ENCODE assay signal across 38 cellular contexts in genomic region chr1:247561711-247562110, GRCh38. TPM values are rescaled to one million over a fixed set of nuclear protein-coding genes. Genes with fewer than 3 reads are reported as not detected.
"Had no signal": no experiment of that assay in that cellular context is flagged by ENCODE, and none has a peak within 500 bp of the region (broad histone marks: within the 10 kb centered on the region; RNA-seq: fewer than 3 reads in every experiment).

No MANE protein-coding gene starts in this region.

- H3K4me3 Mint-ChIP-seq: activated CD4-positive, alpha-beta memory T cell treated with anti-CD3 and anti-CD28 coated beads for 36 hours; activated CD4-positive, alpha-beta T cell treated with anti-CD3 and anti-CD28 coated beads for 36 hours; activated naive CD4-positive, alpha-beta T cell treated with anti-CD3 and anti-CD28 coated beads for 36 hours; activated T-cell treated with anti-CD3 and anti-CD28 coated beads, Interleukin-2, amount 50 U/mL, for 4 hours; activated T-helper 1 cell treated with anti-CD3 and anti-CD28 coated beads, Interleukin-12 subunit alpha, Interleukin-12 subunit beta, Interleukin-2, Interleukin-4 antibody, amounts not matched to agents 30 ng/mL and 10 ng/mL and 1 ng/mL, durations not matched to agents 14 hours and 24 hours and 36 hours; brain had no signal

- H3K4me3 ChIP-seq: adrenal gland, MG63, Peyer's patch, SJSA1 had no signal

- H3K9me3 Mint-ChIP-seq: activated CD4-positive, alpha-beta memory T cell treated with anti-CD3 and anti-CD28 coated beads for 36 hours; activated naive CD4-positive, alpha-beta T cell treated with anti-CD3 and anti-CD28 coated beads for 36 hours; activated naive CD4-positive, alpha-beta T cell treated with anti-CD3 and anti-CD28 coated beads, Interleukin-2, amount 50 U/mL, for 72 hours; activated T-cell treated with anti-CD3 and anti-CD28 coated beads, Interleukin-2, amount 50 U/mL, for 4 hours; activated T-helper 1 cell treated with anti-CD3 and anti-CD28 coated beads, Interleukin-12 subunit alpha, Interleukin-12 subunit beta, Interleukin-2, Interleukin-4 antibody, amounts not matched to agents 30 ng/mL and 10 ng/mL and 1 ng/mL, durations not matched to agents 14 hours and 24 hours and 36 hours; brain had no signal

- ATAC-seq: activated CD4-positive, alpha-beta T cell treated with anti-CD3 and anti-CD28 coated beads for 36 hours; activated CD4-positive, CD25-positive, alpha-beta regulatory T cell treated with anti-CD3 and anti-CD28 coated beads, Interleukin-2, amount 50 U/mL, for 24 hours; activated naive CD4-positive, alpha-beta T cell treated with anti-CD3 and anti-CD28 coated beads, Interleukin-2, amount 50 U/mL, for 72 hours; activated T-cell treated with anti-CD3 and anti-CD28 coated beads, Interleukin-2, amount 50 U/mL, for 4 hours; PC-3 had no signal

- DNase-seq: activated CD4-positive, alpha-beta memory T cell treated with anti-CD3 and anti-CD28 coated beads for 36 hours; activated CD4-positive, alpha-beta T cell treated with anti-CD3 and anti-CD28 coated beads for 36 hours; activated CD4-positive, alpha-beta T cell treated with anti-CD3 and anti-CD28 coated beads, Interleukin-2, amount 50 U/mL, for 1 hour; activated CD8-positive, alpha-beta memory T cell treated with anti-CD3 and anti-CD28 coated beads, Interleukin-2, amount 50 U/mL, for 4 hours; activated gamma-delta T cell treated with Interleukin-2 at 50 U/mL for 16 hours; activated naive CD4-positive, alpha-beta T cell treated with anti-CD3 and anti-CD28 coated beads for 36 hours; activated T-cell treated with anti-CD3 and anti-CD28 coated beads for 4 hours; activated T-cell treated with anti-CD3 and anti-CD28 coated beads, Interleukin-2, amount 50 U/mL, for 4 hours; adrenal gland; anterior cingulate cortex; caudate nucleus; cerebellar nuclear complex; Karpas-422; KBM-7; MG63; NCI-H1048; NCI-H1105 treated with DMSO at 0.1 percent for 48 hours; NCI-H1436; NCI-H1694 treated with DMSO at 0.1 percent for 48 hours; NCI-H2029; NCI-H345; NCI-H524 treated with DMSO at 0.1 percent for 48 hours; NK-92 treated with Interleukin-12 subunit alpha and Interleukin-12 subunit beta, amount 100 ng/mL, for 24 hours; PC-3; Peyer's patch; RPMI8226; SHP77 treated with DMSO at 0.1 percent for 48 hours; SW 1271; T-helper 1 cell; T1000 had no signal

- H3K4me1 Mint-ChIP-seq: brain had no signal

- H3K36me3 ChIP-seq: adrenal gland, MG63, Peyer's patch, SJSA1 had no signal

- H3K27ac Mint-ChIP-seq: activated CD4-positive, alpha-beta memory T cell treated with anti-CD3 and anti-CD28 coated beads for 36 hours; activated CD4-positive, alpha-beta T cell treated with anti-CD3 and anti-CD28 coated beads for 36 hours; activated naive CD4-positive, alpha-beta T cell treated with anti-CD3 and anti-CD28 coated beads for 36 hours; activated naive CD4-positive, alpha-beta T cell treated with anti-CD3 and anti-CD28 coated beads, Interleukin-2, amount 50 U/mL, for 72 hours; activated T-helper 1 cell treated with anti-CD3 and anti-CD28 coated beads, Interleukin-12 subunit alpha, Interleukin-12 subunit beta, Interleukin-2, Interleukin-4 antibody, amounts not matched to agents 30 ng/mL and 10 ng/mL and 1 ng/mL, durations not matched to agents 14 hours and 24 hours and 36 hours had no signal

- H3K4me1 ChIP-seq: adrenal gland, Peyer's patch, SJSA1 had no signal

- H3K9me3 ChIP-seq: adrenal gland, MG63, Peyer's patch had no signal

- H3K27me3 ChIP-seq: adrenal gland, MG63, Peyer's patch, SJSA1 had no signal

- H3K36me3 Mint-ChIP-seq: activated CD4-positive, alpha-beta memory T cell treated with anti-CD3 and anti-CD28 coated beads for 36 hours; activated naive CD4-positive, alpha-beta T cell treated with anti-CD3 and anti-CD28 coated beads, Interleukin-2, amount 50 U/mL, for 72 hours; brain had no signal

- H3K27ac ChIP-seq: adrenal gland, Peyer's patch, SJSA1 had no signal

- H3K27me3 Mint-ChIP-seq: brain had no signal

RNA-seq across cellular contexts. Expression of gene GCSAML, which starts 12.8 kb away (rescaled TPM):
- total RNA-seq: activated CD4-positive, alpha-beta memory T cell treated with anti-CD3 and anti-CD28 coated beads for 36 hours; activated naive CD4-positive, alpha-beta T cell treated with anti-CD3 and anti-CD28 coated beads for 36 hours; bronchial epithelial cell; NCI-H460; PC-3; SJSA1 had no signal

RNA-seq across cellular contexts. Expression of gene OR2C3, which starts 25.5 kb away (rescaled TPM):
- total RNA-seq: activated CD4-positive, alpha-beta memory T cell treated with anti-CD3 and anti-CD28 coated beads for 36 hours; activated CD4-positive, alpha-beta T cell treated with anti-CD3 and anti-CD28 coated beads for 36 hours; activated naive CD4-positive, alpha-beta T cell treated with anti-CD3 and anti-CD28 coated beads for 36 hours; activated naive CD4-positive, alpha-beta T cell treated with anti-CD3 and anti-CD28 coated beads, Interleukin-2, amount 50 U/mL, for 72 hours; activated T-cell treated with anti-CD3 and anti-CD28 coated beads, Interleukin-2, amount 50 U/mL, for 4 hours; activated T-helper 1 cell treated with anti-CD3 and anti-CD28 coated beads, Interleukin-12 subunit alpha, Interleukin-12 subunit beta, Interleukin-2, Interleukin-4 antibody, amounts not matched to agents 30 ng/mL and 10 ng/mL and 1 ng/mL, durations not matched to agents 14 hours and 24 hours and 36 hours; adrenal gland; bronchial epithelial cell; NCI-H460; PC-3; Peyer's patch; SJSA1 had no signal

RNA-seq across cellular contexts. Expression of gene OR2G2, which starts 26.4 kb away (rescaled TPM):
- total RNA-seq: activated CD4-positive, alpha-beta memory T cell treated with anti-CD3 and anti-CD28 coated beads for 36 hours; activated CD4-positive, alpha-beta T cell treated with anti-CD3 and anti-CD28 coated beads for 36 hours; activated naive CD4-positive, alpha-beta T cell treated with anti-CD3 and anti-CD28 coated beads for 36 hours; activated T-cell treated with anti-CD3 and anti-CD28 coated beads, Interleukin-2, amount 50 U/mL, for 4 hours; activated T-helper 1 cell treated with anti-CD3 and anti-CD28 coated beads, Interleukin-12 subunit alpha, Interleukin-12 subunit beta, Interleukin-2, Interleukin-4 antibody, amounts not matched to agents 30 ng/mL and 10 ng/mL and 1 ng/mL, durations not matched to agents 14 hours and 24 hours and 36 hours; adrenal gland; bronchial epithelial cell; NCI-H460; PC-3; Peyer's patch; SJSA1; T-helper 2 cell treated with Interferon-gamma antibody and Interleukin-4, amounts not matched to agents 100 ng/mL and 5 ng/mL, for 36 hours had no signal

RNA-seq across cellular contexts. Expression of gene OR2G3, which starts 43.7 kb away (rescaled TPM):
- total RNA-seq: activated CD4-positive, alpha-beta memory T cell treated with anti-CD3 and anti-CD28 coated beads for 36 hours; activated CD4-positive, alpha-beta T cell treated with anti-CD3 and anti-CD28 coated beads for 36 hours; activated naive CD4-positive, alpha-beta T cell treated with anti-CD3 and anti-CD28 coated beads for 36 hours; activated naive CD4-positive, alpha-beta T cell treated with anti-CD3 and anti-CD28 coated beads, Interleukin-2, amount 50 U/mL, for 72 hours; activated T-cell treated with anti-CD3 and anti-CD28 coated beads, Interleukin-2, amount 50 U/mL, for 4 hours; activated T-helper 1 cell treated with anti-CD3 and anti-CD28 coated beads, Interleukin-12 subunit alpha, Interleukin-12 subunit beta, Interleukin-2, Interleukin-4 antibody, amounts not matched to agents 30 ng/mL and 10 ng/mL and 1 ng/mL, durations not matched to agents 14 hours and 24 hours and 36 hours; adrenal gland; bronchial epithelial cell; NCI-H460; PC-3; Peyer's patch; SJSA1; T-helper 2 cell treated with Interferon-gamma antibody and Interleukin-4, amounts not matched to agents 100 ng/mL and 5 ng/mL, for 36 hours had no signal
